In the genomic region with DNA sequence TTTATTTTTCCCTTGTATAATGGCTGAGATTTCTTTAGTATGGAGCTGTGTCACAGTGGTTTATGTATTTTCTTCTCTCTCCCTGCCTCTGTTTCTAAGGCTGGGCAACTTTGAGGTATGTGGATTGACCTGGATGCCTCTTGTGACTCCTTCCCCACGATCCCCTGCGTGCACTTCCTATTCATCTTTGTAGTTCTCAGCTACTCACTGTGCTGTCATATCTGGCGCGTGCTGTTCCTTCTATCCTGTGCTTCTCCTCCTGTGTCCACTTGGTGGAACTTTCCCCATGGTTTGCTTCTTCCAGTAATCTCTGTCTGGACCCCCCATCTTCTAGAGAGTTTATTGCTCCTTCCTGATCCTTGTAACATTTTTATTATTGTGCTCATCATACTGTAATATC, we compare ENCODE assay signal across 11 cellular contexts.
DNase-seq lines count a peak whose midpoint lies in the region; ATAC-seq, FAIRE-seq and TF ChIP-seq lines count a peak whose summit lies in the region.
"Had no signal": no experiment of that assay in that cellular context is flagged by ENCODE, and none has a peak within 500 bp of the region (broad histone marks: within the 10 kb centered on the region; RNA-seq: fewer than 3 reads in every experiment).

No MANE protein-coding gene starts in this region.

- H3K27ac ChIP-seq in OCI-LY1 (ENCODE audit: low read depth, low read length, poor library complexity, severe bottlenecking) = peak overlapping the region; percentile 97
- H3K27ac ChIP-seq in endothelial cell of umbilical vein (ENCODE audit: insufficient read depth, low read depth, low read length) = no peak overlapping the region
- no peak overlapping the region for H3K27ac ChIP-seq in ascending aorta
- H3K27ac ChIP-seq: 22Rv1, body of pancreas had no signal

- H3K4me1 ChIP-seq in OCI-LY1 (ENCODE audit: insufficient read depth, low read length, severe bottlenecking) (peaks cover 100% of the 10 kb centered on the region), endothelial cell of umbilical vein (ENCODE audit: control insufficient read depth, extremely low read depth, insufficient read depth, low read length) (peaks cover 40% of the 10 kb centered on the region), ascending aorta (peaks cover 3 to 6% of the 10 kb centered on the region in 2 donors)

- TF ChIP-seq CTCF in OCI-LY1 (IDR thresholded peaks at IDR 0.05; ENCODE audit: low read length) (no peak), endothelial cell of umbilical vein (IDR thresholded peaks at IDR 0.05; ENCODE audit: extremely low read depth in 1 of 2, insufficient read depth in 1 of 2, low read depth in 1 of 2, low read length in 2 of 2) (no peak), nephron (IDR thresholded peaks at IDR 0.05; ENCODE audit: unreplicated experiment in 3 of 3) (no peak), ascending aorta (IDR thresholded peaks at IDR 0.05) (no peak)

- H3K79me2 ChIP-seq in OCI-LY1 (ENCODE audit: insufficient read depth, low read length) (peaks cover 51% of the 10 kb centered on the region), endothelial cell of umbilical vein (ENCODE audit: control insufficient read depth, insufficient read depth, low read length) (peaks cover 42% of the 10 kb centered on the region)

- DNase-seq in DMS 273 (lab: John Stamatoyannopoulos, UW; ENCODE audit: unreplicated experiment) (peak; percentile 9), DMS 273 treated with DMSO at 0.1 percent for 48 hours (lab: John Stamatoyannopoulos, UW) (no peak), endothelial cell of umbilical vein (ENCODE audit: low read depth, low spot score) (peak; percentile 55), CD1c-positive myeloid dendritic cell (ENCODE audit: extremely low spot score) (no peak), ascending aorta (ENCODE audit: low spot score in 2 of 2) (no peak)
- DNase-seq: body of pancreas had no signal

- peaks cover 71% of the 10 kb centered on the region for H3K4me1 Mint-ChIP-seq in nephron

- no peaks in the 10 kb centered on the region for H3K27me3 Mint-ChIP-seq in nephron (ENCODE audit: low read depth)

- no peak for ATAC-seq in HG02938 (IDR thresholded peaks at IDR 0.05; ENCODE audit: unreplicated experiment)
- ATAC-seq: body of pancreas had no signal

- H3K9ac ChIP-seq in OCI-LY1 (ENCODE audit: low read length) (peak overlapping the region; percentile 45), endothelial cell of umbilical vein (replicated peaks; ENCODE audit: extremely low read depth, insufficient read depth, low read length) (no peak overlapping the region)

- H3F3A ChIP-seq in OCI-LY1 (ENCODE audit: insufficient read depth, low read length) = peaks cover 15% of the 10 kb centered on the region

- H3K9me3 Mint-ChIP-seq in nephron = no peaks in the 10 kb centered on the region

- FAIRE-seq in endothelial cell of umbilical vein (lab: Jason Lieb, UNC) = no peak

- H3K9me3 ChIP-seq in OCI-LY1 (ENCODE audit: low read length) = no peaks in the 10 kb centered on the region
- H3K9me3 ChIP-seq in endothelial cell of umbilical vein (replicated peaks; ENCODE audit: control insufficient read depth, insufficient read depth, low read length) = no peaks in the 10 kb centered on the region
- H3K9me3 ChIP-seq in ascending aorta = no peaks in the 10 kb centered on the region
- H3K9me3 ChIP-seq: body of pancreas had no signal

- peak overlapping the region; percentile 24; the same call in 1 of the 2 replicates for H3K4me2 ChIP-seq in OCI-LY1 (ENCODE audit: low read length)
- peak overlapping the region; percentile 28 for H3K4me2 ChIP-seq in endothelial cell of umbilical vein (ENCODE audit: insufficient read depth, low read length)

- H3K9me2 ChIP-seq in OCI-LY1 (ENCODE audit: low read depth, low read length) = no peaks in the 10 kb centered on the region

- H3K4me3 ChIP-seq in OCI-LY1 (ENCODE audit: low read depth, low read length, poor library complexity, severe bottlenecking) (no peak overlapping the region), endothelial cell of umbilical vein (replicated peaks in 1 of 3; ENCODE audit: insufficient read depth in 1 of 3, low read depth in 1 of 3, low read length in 3 of 3) (no peak overlapping the region), ascending aorta (no peak overlapping the region)
- H3K4me3 ChIP-seq: body of pancreas, skin epidermis had no signal

- no peaks in the 10 kb centered on the region for H3K9me1 ChIP-seq in endothelial cell of umbilical vein (replicated peaks; ENCODE audit: control insufficient read depth, extremely low read depth, insufficient read depth, low read length)

- POLR2A ChIA-PET in endothelial cell of umbilical vein (lab: Charles Lee) = no interaction called here

- no peak for TF ChIP-seq POLR2A in endothelial cell of umbilical vein (IDR thresholded peaks at IDR 0.05; ENCODE audit: low read depth, low read length)

- H3K27ac Mint-ChIP-seq in nephron = peak overlapping the region; percentile 8 to 62 (median 29)

- no TSS peak for BruUV-seq in endothelial cell of umbilical vein (replicated peaks; lab: Mats Ljungman, UMichigan)

- no peak overlapping the region for H2AFZ ChIP-seq in OCI-LY1 (ENCODE audit: low read length)
- H2AFZ ChIP-seq in endothelial cell of umbilical vein (ENCODE audit: low read depth, low read length) = no peak overlapping the region

- H3K27me3 ChIP-seq in OCI-LY1 (ENCODE audit: insufficient read depth, low read length) (no peaks in the 10 kb centered on the region), endothelial cell of umbilical vein (ENCODE audit: control insufficient read depth in 2 of 2, insufficient read depth in 2 of 2, low read length in 2 of 2) (no peaks in the 10 kb centered on the region), ascending aorta (no peaks in the 10 kb centered on the region)
- H3K27me3 ChIP-seq: body of pancreas had no signal

- no peaks in the 10 kb centered on the region for H3K36me3 Mint-ChIP-seq in nephron (ENCODE audit: low read depth)

- no peak overlapping the region for H3K4me3 Mint-ChIP-seq in nephron

- intact Hi-C loops in endothelial cell of umbilical vein (cut with micrococcal nuclease) (loop anchor here (2.0 kb wide), 3 partner anchors 65 to 147 kb away; partner anchors contain the start of gene AKAP13), ascending aorta (cut with DNase I) (no loop called here)

- CTCF ChIA-PET in endothelial cell of umbilical vein (lab: Charles Lee) = interaction anchor here (0.7 to 4.6 kb wide), 10 partner anchors 10 to 187 kb away, joined by 3 to 33 read pairs (median 4); no protein-coding TSS in a partner anchor

- H4K20me1 ChIP-seq in OCI-LY1 (ENCODE audit: insufficient read depth, low read length) (no peaks in the 10 kb centered on the region), endothelial cell of umbilical vein (replicated peaks; ENCODE audit: control insufficient read depth, extremely low read depth, insufficient read depth, low read length) (peaks cover 29% of the 10 kb centered on the region)

- H3K36me3 ChIP-seq in OCI-LY1 (ENCODE audit: insufficient read depth, low read length) (no peaks in the 10 kb centered on the region), endothelial cell of umbilical vein (ENCODE audit: control insufficient read depth in 2 of 2, extremely low read depth in 1 of 2, insufficient read depth in 2 of 2, low read length in 2 of 2) (no peaks in the 10 kb centered on the region), ascending aorta (no peaks in the 10 kb centered on the region)

- dilution Hi-C loops in endothelial cell of umbilical vein (cut with MboI; ENCODE audit: extremely low pct_ligation_motif_present, low sequenced_read_pairs) = no loop called here

TF ChIP-seq in endothelial cell of umbilical vein, 7 proteins besides CTCF, POLR2A, EP300 and RAD21:
- no peak for TF ChIP-seq JUN (IDR thresholded peaks at IDR 0.05; ENCODE audit: borderline replicate concordance, insufficient read depth, insufficient read length, low read depth)
- TF ChIP-seq FOS (IDR thresholded peaks at IDR 0.05; ENCODE audit: borderline replicate concordance, insufficient read depth, low read length) = peak; percentile 53
- TF ChIP-seq EZH2 (IDR thresholded peaks at IDR 0.05; ENCODE audit: borderline replicate concordance, low read depth, low read length, severe bottlenecking) = no peak
- TF ChIP-seq POLR2AphosphoS5 (IDR thresholded peaks at IDR 0.05; ENCODE audit: insufficient read depth, low read depth, low read length) = no peak
- TF ChIP-seq MYC (IDR thresholded peaks at IDR 0.05; ENCODE audit: low read depth, low read length) = no peak
- TF ChIP-seq GATA2 (IDR thresholded peaks at IDR 0.05; ENCODE audit: insufficient read depth, insufficient read length, low read depth, low read length) = no peak

Comparison
In these comparisons a context has a peak if more than half of its experiments do, and no peak if none do; other contexts are left out.
1. DNase-seq: peak in DMS 273 (single experiment) and endothelial cell of umbilical vein (single experiment); none in DMS 273 treated with DMSO at 0.1 percent for 48 hours (single experiment), CD1c-positive myeloid dendritic cell (single experiment) and ascending aorta (0 of 2).